17 cellular contexts compared by ENCODE assay signal in the genomic region with DNA sequence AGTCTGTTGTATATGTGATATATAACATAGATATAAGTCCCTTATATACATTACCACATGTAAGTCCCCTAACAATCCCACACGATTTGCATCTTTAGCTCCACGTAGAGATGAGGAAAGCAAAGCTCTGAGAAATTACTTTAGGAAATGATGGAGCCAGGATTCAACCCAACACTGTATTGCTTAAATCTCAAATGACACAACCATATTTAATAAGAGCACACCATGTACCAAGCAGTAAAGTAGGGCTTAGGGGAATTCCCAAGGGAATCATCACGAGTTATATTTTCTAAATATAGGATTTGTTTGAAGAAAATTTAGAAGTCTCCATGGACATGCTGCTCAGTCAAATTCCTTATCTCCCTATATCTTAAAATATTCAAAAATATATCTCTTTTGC.
"Had no signal": no experiment of that assay in that cellular context is flagged by ENCODE, and none has a peak within 500 bp of the region (broad histone marks: within the 10 kb centered on the region; RNA-seq: fewer than 3 reads in every experiment).

No MANE protein-coding gene starts in this region.

- H3K4me3 ChIP-seq: breast epithelium, esophagus muscularis mucosa, prostate gland, suprapubic skin, upper lobe of right lung had no signal

- ATAC-seq: activated CD4-positive, CD25-positive, alpha-beta regulatory T cell treated with anti-CD3 and anti-CD28 coated beads, Interleukin-2, amount 50 U/mL, for 24 hours; natural killer cell treated with Interleukin-12 subunit alpha and Interleukin-12 subunit beta and Interleukin-15 and Interleukin-18, amount 100 ng/mL, for 72 hours; sciatic nerve; stimulated activated naive CD8-positive, alpha-beta T cell treated with anti-CD3 and anti-CD28 coated beads, Interleukin-15, Interleukin-2, amounts not matched to agents 100 U/mL and 50 U/mL, for 24 hours; upper lobe of right lung had no signal

- H3K27me3 ChIP-seq: esophagus muscularis mucosa, suprapubic skin, upper lobe of right lung had no signal

- H3K27ac ChIP-seq: breast epithelium, esophagus muscularis mucosa, prostate gland, suprapubic skin, upper lobe of right lung had no signal

- H3K36me3 ChIP-seq: esophagus muscularis mucosa, prostate gland, suprapubic skin, upper lobe of right lung had no signal

- H3K4me1 ChIP-seq: breast epithelium, esophagus muscularis mucosa, prostate gland, suprapubic skin, upper lobe of right lung had no signal

- H3K9me3 ChIP-seq: breast epithelium, esophagus muscularis mucosa, prostate gland, suprapubic skin, upper lobe of right lung had no signal

- DNase-seq: activated effector memory CD4-positive, alpha-beta T cell treated with anti-CD3 and anti-CD28 coated beads, Interleukin-2, amount 50 U/mL, for 16 hours; activated T-cell treated with anti-CD3 and anti-CD28 coated beads, Interleukin-2, amount 50 U/mL, for 1 hour; anterior cingulate cortex; immature natural killer cell; left cardiac atrium; occipital lobe; stimulated activated CD4-positive, alpha-beta T cell treated with anti-CD3 and anti-CD28 coated beads, Interleukin-2, amount 100 ng/mL, for 48 hours; stimulated activated naive CD8-positive, alpha-beta T cell treated with anti-CD3 and anti-CD28 coated beads, Interleukin-15, Interleukin-2, amounts not matched to agents 100 U/mL and 50 U/mL, for 24 hours; SW 1271; upper lobe of right lung had no signal
